Comparison of ENCODE assay signal across 20 cellular contexts in the genomic region with DNA sequence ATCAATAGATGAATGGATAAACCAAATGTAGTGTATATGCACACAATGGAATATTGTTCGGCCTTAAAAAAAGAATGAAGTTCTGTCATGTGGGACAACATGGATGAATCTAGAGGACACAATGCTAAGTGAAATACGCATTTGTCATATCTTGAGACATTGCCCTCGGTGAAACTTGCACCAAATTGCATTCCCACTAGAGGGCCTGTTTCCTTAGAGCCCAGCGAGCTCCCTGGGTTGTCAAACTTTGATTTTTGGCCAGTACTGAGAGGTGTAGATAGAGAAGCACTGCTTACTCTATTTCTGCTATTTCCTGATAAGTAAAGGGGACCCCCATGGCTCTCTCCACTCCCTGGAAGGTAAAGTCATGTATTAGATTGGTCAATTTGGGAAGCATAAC.
A peak's percentile ranks its signal among the peaks of the same experiment; 100 is the strongest.
DNase-seq lines count a peak whose midpoint lies in the region; ATAC-seq, FAIRE-seq and TF ChIP-seq lines count a peak whose summit lies in the region.
"Had no signal": no experiment of that assay in that cellular context is flagged by ENCODE, and none has a peak within 500 bp of the region (broad histone marks: within the 10 kb centered on the region; RNA-seq: fewer than 3 reads in every experiment).

No MANE protein-coding gene starts in this region.

- intact Hi-C loops in uterus (cut with DNase I; ENCODE audit: low total_unique reads) (no loop called here), body of pancreas (cut with DNase I) (no loop called here)

- no peak overlapping the region for H3K27ac Mint-ChIP-seq in activated naive CD8-positive, alpha-beta T cell treated with anti-CD3 and anti-CD28 coated beads, Interleukin-2, amount 50 U/mL, for 24 hours
- H3K27ac Mint-ChIP-seq: activated CD8-positive, alpha-beta memory T cell treated with anti-CD3 and anti-CD28 coated beads, Interleukin-2, amount 10 ng/mL, durations not matched to agents 7 days and 5 days; CD4-positive, alpha-beta T cell; nephron had no signal

- H3K36me3 ChIP-seq in OCI-LY1 (ENCODE audit: insufficient read depth, low read length) (no peaks in the 10 kb centered on the region), small intestine (ENCODE audit: control insufficient read depth in 2 of 2, insufficient read depth in 2 of 2, low read length in 2 of 2) (no peaks in the 10 kb centered on the region), uterus (no peaks in the 10 kb centered on the region), body of pancreas (replicated peaks in 1 of 2; ENCODE audit: insufficient read depth in 1 of 2, low read depth in 2 of 2) (no peaks in the 10 kb centered on the region)
- H3K36me3 ChIP-seq: upper lobe of right lung had no signal

- H3K27ac ChIP-seq in OCI-LY1 (ENCODE audit: low read depth, low read length, poor library complexity, severe bottlenecking) (no peak overlapping the region), small intestine (ENCODE audit: low read depth in 1 of 2, low read length in 1 of 2) (no peak overlapping the region), uterus (no peak overlapping the region), body of pancreas (no peak overlapping the region)
- H3K27ac ChIP-seq: upper lobe of right lung had no signal

- H3K4me1 Mint-ChIP-seq in activated naive CD8-positive, alpha-beta T cell treated with anti-CD3 and anti-CD28 coated beads, Interleukin-2, amount 50 U/mL, for 24 hours = no peaks in the 10 kb centered on the region
- H3K4me1 Mint-ChIP-seq: activated CD8-positive, alpha-beta memory T cell treated with anti-CD3 and anti-CD28 coated beads, Interleukin-2, amount 10 ng/mL, durations not matched to agents 7 days and 5 days; nephron had no signal

- 46 to 71% (median 56%) methylated on average over 4 of the region's 4 CpGs for WGBS in small intestine, 3 donors
- 62 to 75% methylated on average over 4 of the region's 4 CpGs for WGBS in body of pancreas, 2 donors

- no peak for ATAC-seq in activated naive CD8-positive, alpha-beta T cell treated with anti-CD3 and anti-CD28 coated beads, Interleukin-2, amount 50 U/mL, for 24 hours
- no peak for ATAC-seq in body of pancreas
- ATAC-seq: activated CD8-positive, alpha-beta memory T cell treated with anti-CD3 and anti-CD28 coated beads, Interleukin-2, amount 10 ng/mL, durations not matched to agents 7 days and 5 days; upper lobe of right lung had no signal

- H3K9me3 Mint-ChIP-seq in activated naive CD8-positive, alpha-beta T cell treated with anti-CD3 and anti-CD28 coated beads, Interleukin-2, amount 50 U/mL, for 24 hours = peaks cover 14% of the 10 kb centered on the region

- H2AFZ ChIP-seq in OCI-LY1 (ENCODE audit: low read length) = no peak overlapping the region

- peak; percentile 23 for DNase-seq in DMS53 (lab: John Stamatoyannopoulos, UW)
- no peak for DNase-seq in DMS53 treated with DMSO at 0.1 percent for 48 hours (lab: John Stamatoyannopoulos, UW; ENCODE audit: unreplicated experiment)
- no peak for DNase-seq in fibroblast of mammary gland (ENCODE audit: low read depth)
- peak; percentile 5 for DNase-seq in small intestine
- no peak for DNase-seq in uterus
- DNase-seq in activated naive CD8-positive, alpha-beta T cell treated with anti-CD3 and anti-CD28 coated beads, Interleukin-2, amount 50 U/mL, for 24 hours = no peak
- DNase-seq in body of pancreas = no peak
- DNase-seq: activated CD4-positive, CD25-positive, alpha-beta regulatory T cell treated with anti-CD3 and anti-CD28 coated beads, Interleukin-2, amount 50 U/mL, for 72 hours; activated CD8-positive, alpha-beta memory T cell treated with anti-CD3 and anti-CD28 coated beads, Interleukin-2, amount 10 ng/mL, durations not matched to agents 7 days and 5 days; activated effector memory CD4-positive, alpha-beta T cell treated with Interleukin-2 at 50 U/mL for 16 hours; CD4-positive, alpha-beta T cell; HCEC 1CT; NCI-H2081 treated with DMSO at 0.1 percent for 48 hours; SIG-M5; stimulated activated naive CD4-positive, alpha-beta T cell treated with Interleukin-2 at 50 U/mL for 16 hours; upper lobe of right lung had no signal

- no peaks in the 10 kb centered on the region for H3K27me3 Mint-ChIP-seq in activated naive CD8-positive, alpha-beta T cell treated with anti-CD3 and anti-CD28 coated beads, Interleukin-2, amount 50 U/mL, for 24 hours
- H3K27me3 Mint-ChIP-seq: activated CD8-positive, alpha-beta memory T cell treated with anti-CD3 and anti-CD28 coated beads, Interleukin-2, amount 10 ng/mL, durations not matched to agents 7 days and 5 days; CD4-positive, alpha-beta T cell had no signal

- no peaks in the 10 kb centered on the region for H3K36me3 Mint-ChIP-seq in activated naive CD8-positive, alpha-beta T cell treated with anti-CD3 and anti-CD28 coated beads, Interleukin-2, amount 50 U/mL, for 24 hours (ENCODE audit: low read depth)
- H3K36me3 Mint-ChIP-seq: activated CD8-positive, alpha-beta memory T cell treated with anti-CD3 and anti-CD28 coated beads, Interleukin-2, amount 10 ng/mL, durations not matched to agents 7 days and 5 days had no signal

- H3K4me3 Mint-ChIP-seq in activated naive CD8-positive, alpha-beta T cell treated with anti-CD3 and anti-CD28 coated beads, Interleukin-2, amount 50 U/mL, for 24 hours = no peak overlapping the region
- H3K4me3 Mint-ChIP-seq: activated CD8-positive, alpha-beta memory T cell treated with anti-CD3 and anti-CD28 coated beads, Interleukin-2, amount 10 ng/mL, durations not matched to agents 7 days and 5 days; CD4-positive, alpha-beta T cell; nephron had no signal

- TF ChIP-seq POLR2A in uterus (IDR thresholded peaks at IDR 0.05) (no peak), body of pancreas (IDR thresholded peaks at IDR 0.05) (no peak)

- no peaks in the 10 kb centered on the region for H3K79me2 ChIP-seq in OCI-LY1 (ENCODE audit: insufficient read depth, low read length)

- no peak for FAIRE-seq in small intestine (lab: Jason Lieb, UNC)
- FAIRE-seq: endometrium, frontal cortex had no signal

- no peaks in the 10 kb centered on the region for H3K9me2 ChIP-seq in OCI-LY1 (ENCODE audit: low read depth, low read length)

- peak; percentile 22; the same call in 1 of the 2 replicates for TF ChIP-seq CTCF in OCI-LY1 (IDR thresholded peaks at IDR 0.05; ENCODE audit: low read length)
- peak; percentile 15 for TF ChIP-seq CTCF in fibroblast of mammary gland (conservative IDR thresholded peaks at IDR 0.05; ENCODE audit: control insufficient read depth, insufficient read depth, low read depth, low read length)
- no peak for TF ChIP-seq CTCF in uterus (IDR thresholded peaks at IDR 0.05)
- no peak for TF ChIP-seq CTCF in body of pancreas (IDR thresholded peaks at IDR 0.05)

- no peak overlapping the region for H3K4me3 ChIP-seq in OCI-LY1 (ENCODE audit: low read depth, low read length, poor library complexity, severe bottlenecking)
- no peak overlapping the region for H3K4me3 ChIP-seq in fibroblast of mammary gland (ENCODE audit: control insufficient read depth, low read depth, low read length)
- H3K4me3 ChIP-seq in small intestine (ENCODE audit: low read depth in 1 of 2, low read length in 2 of 2) = no peak overlapping the region
- no peak overlapping the region for H3K4me3 ChIP-seq in uterus
- H3K4me3 ChIP-seq in body of pancreas = no peak overlapping the region
- H3K4me3 ChIP-seq: upper lobe of right lung had no signal

- no peak overlapping the region for H3K4me2 ChIP-seq in OCI-LY1 (ENCODE audit: low read length)

- H3K9me3 ChIP-seq in OCI-LY1 (ENCODE audit: low read length) (no peaks in the 10 kb centered on the region), small intestine (ENCODE audit: control insufficient read depth, low read depth) (no peaks in the 10 kb centered on the region), uterus (no peaks in the 10 kb centered on the region), body of pancreas (peaks cover 0 to 3% (median 0%) of the 10 kb centered on the region in 3 donors)

- H4K20me1 ChIP-seq in OCI-LY1 (ENCODE audit: insufficient read depth, low read length) = no peaks in the 10 kb centered on the region

- H3K27me3 ChIP-seq in OCI-LY1 (ENCODE audit: insufficient read depth, low read length) (no peaks in the 10 kb centered on the region), small intestine (ENCODE audit: control insufficient read depth in 2 of 2, insufficient read depth in 2 of 2, low read length in 2 of 2) (no peaks in the 10 kb centered on the region), uterus (no peaks in the 10 kb centered on the region), body of pancreas (no peaks in the 10 kb centered on the region)
- H3K27me3 ChIP-seq: upper lobe of right lung had no signal

- H3K4me1 ChIP-seq in OCI-LY1 (ENCODE audit: insufficient read depth, low read length, severe bottlenecking) = no peaks in the 10 kb centered on the region
- no peaks in the 10 kb centered on the region for H3K4me1 ChIP-seq in small intestine (ENCODE audit: control insufficient read depth in 2 of 2, insufficient read depth in 1 of 2, low read depth in 1 of 2, low read length in 1 of 2)
- H3K4me1 ChIP-seq in uterus = no peaks in the 10 kb centered on the region
- H3K4me1 ChIP-seq in body of pancreas = no peaks in the 10 kb centered on the region
- H3K4me1 ChIP-seq: upper lobe of right lung had no signal

- H3F3A ChIP-seq in OCI-LY1 (ENCODE audit: insufficient read depth, low read length) = no peaks in the 10 kb centered on the region

- no peak overlapping the region for H3K9ac ChIP-seq in OCI-LY1 (ENCODE audit: low read length)

Comparison
In these comparisons a context has a peak if more than half of its experiments do, and no peak if none do; other contexts are left out.
1. DNase-seq: peak in DMS53 (single experiment) and small intestine (single experiment); none in DMS53 treated with DMSO at 0.1 percent for 48 hours (single experiment), fibroblast of mammary gland (single experiment), uterus (0 of 2), activated naive CD8-positive, alpha-beta T cell treated with anti-CD3 and anti-CD28 coated beads, Interleukin-2, amount 50 U/mL, for 24 hours (single experiment) and body of pancreas (0 of 4).
2. CTCF ChIP-seq: peak in OCI-LY1 (single experiment) and fibroblast of mammary gland (single experiment); none in uterus (0 of 4) and body of pancreas (0 of 7).